Comparison of ENCODE assay signal across 8 cellular contexts in the genomic region with DNA sequence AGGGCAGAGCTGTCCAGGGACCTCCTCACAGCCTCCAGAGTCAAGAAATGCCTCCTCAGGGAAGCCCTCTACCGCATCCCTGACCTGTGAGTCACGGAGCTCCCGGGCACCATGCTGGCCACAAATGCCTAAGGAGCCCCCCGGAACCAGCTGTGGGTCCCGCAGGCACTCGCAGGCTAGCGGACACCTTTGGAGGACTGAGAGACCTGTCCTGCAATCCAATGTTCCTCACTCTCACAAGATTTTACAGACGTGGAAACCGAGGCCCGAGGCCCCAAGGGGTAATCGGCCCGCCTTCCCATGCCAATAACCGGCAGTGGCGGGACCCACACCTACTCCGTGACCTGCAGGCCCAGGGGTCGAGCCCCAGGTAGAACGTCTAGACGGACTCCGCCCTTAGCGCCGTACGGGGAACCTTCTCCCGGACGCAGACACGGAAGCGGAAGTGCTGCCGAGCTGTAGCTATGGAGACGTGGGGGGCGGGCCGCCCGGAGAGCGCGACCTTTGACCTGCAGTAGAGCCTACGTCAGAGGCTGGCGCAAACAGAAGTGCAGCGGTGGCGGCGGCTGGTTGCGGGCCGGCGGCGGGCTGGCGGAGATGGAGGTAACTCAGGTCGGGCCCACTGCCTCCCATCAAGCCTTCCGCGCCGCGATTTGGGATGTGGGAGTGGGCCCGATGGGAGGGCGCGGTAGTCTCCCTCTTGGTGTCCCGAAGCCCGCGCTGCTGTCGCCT. TPM values are rescaled to one million over a fixed set of nuclear protein-coding genes. Genes with fewer than 3 reads are reported as not detected.
DNase-seq lines count a peak whose midpoint lies in the region; ATAC-seq and TF ChIP-seq lines count a peak whose summit lies in the region.

A gene with protein sequence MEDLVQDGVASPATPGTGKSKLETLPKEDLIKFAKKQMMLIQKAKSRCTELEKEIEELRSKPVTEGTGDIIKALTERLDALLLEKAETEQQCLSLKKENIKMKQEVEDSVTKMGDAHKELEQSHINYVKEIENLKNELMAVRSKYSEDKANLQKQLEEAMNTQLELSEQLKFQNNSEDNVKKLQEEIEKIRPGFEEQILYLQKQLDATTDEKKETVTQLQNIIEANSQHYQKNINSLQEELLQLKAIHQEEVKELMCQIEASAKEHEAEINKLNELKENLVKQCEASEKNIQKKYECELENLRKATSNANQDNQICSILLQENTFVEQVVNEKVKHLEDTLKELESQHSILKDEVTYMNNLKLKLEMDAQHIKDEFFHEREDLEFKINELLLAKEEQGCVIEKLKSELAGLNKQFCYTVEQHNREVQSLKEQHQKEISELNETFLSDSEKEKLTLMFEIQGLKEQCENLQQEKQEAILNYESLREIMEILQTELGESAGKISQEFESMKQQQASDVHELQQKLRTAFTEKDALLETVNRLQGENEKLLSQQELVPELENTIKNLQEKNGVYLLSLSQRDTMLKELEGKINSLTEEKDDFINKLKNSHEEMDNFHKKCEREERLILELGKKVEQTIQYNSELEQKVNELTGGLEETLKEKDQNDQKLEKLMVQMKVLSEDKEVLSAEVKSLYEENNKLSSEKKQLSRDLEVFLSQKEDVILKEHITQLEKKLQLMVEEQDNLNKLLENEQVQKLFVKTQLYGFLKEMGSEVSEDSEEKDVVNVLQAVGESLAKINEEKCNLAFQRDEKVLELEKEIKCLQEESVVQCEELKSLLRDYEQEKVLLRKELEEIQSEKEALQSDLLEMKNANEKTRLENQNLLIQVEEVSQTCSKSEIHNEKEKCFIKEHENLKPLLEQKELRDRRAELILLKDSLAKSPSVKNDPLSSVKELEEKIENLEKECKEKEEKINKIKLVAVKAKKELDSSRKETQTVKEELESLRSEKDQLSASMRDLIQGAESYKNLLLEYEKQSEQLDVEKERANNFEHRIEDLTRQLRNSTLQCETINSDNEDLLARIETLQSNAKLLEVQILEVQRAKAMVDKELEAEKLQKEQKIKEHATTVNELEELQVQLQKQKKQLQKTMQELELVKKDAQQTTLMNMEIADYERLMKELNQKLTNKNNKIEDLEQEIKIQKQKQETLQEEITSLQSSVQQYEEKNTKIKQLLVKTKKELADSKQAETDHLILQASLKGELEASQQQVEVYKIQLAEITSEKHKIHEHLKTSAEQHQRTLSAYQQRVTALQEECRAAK (N-terminal part only) (plus strand): TSS at position 529 of the 732 bp plus-strand sequence. CDS start 69 bp downstream, at position 598.

- peaks cover 17% of the 10 kb centered on the region for H3K36me3 ChIP-seq in WERI-Rb-1
- peaks cover 10% of the 10 kb centered on the region for H3K36me3 ChIP-seq in mammary epithelial cell (ENCODE audit: insufficient read depth, low read length)
- H3K36me3 ChIP-seq in smooth muscle cell (ENCODE audit: low read depth), result peaks cover 7% of the 10 kb centered on the region

- H3K27me3 ChIP-seq in WERI-Rb-1 (ENCODE audit: insufficient read depth, low read depth, severe bottlenecking) (no peaks in the 10 kb centered on the region), mammary epithelial cell (ENCODE audit: insufficient read depth, low read length) (no peaks in the 10 kb centered on the region), smooth muscle cell (ENCODE audit: low read depth) (no peaks in the 10 kb centered on the region)

- WGBS in mammary epithelial cell (ENCODE audit: low coverage, missing lambda C conversion rate), result 3% methylated on average over 36 of the region's 55 CpGs
- WGBS in smooth muscle cell (ENCODE audit: low lambda C conversion rate), result under 1% methylated on average over 55 of the region's 55 CpGs

- peak within 1 kb of the TSS; percentile 68 for H3K27ac ChIP-seq in WERI-Rb-1
- peak within 1 kb of the TSS; percentile 75 for H3K27ac ChIP-seq in mammary epithelial cell (ENCODE audit: insufficient read depth, low read depth, low read length)
- peak within 1 kb of the TSS; percentile 96 for H3K27ac ChIP-seq in smooth muscle cell (ENCODE audit: low read depth)

- H4K20me1 ChIP-seq in mammary epithelial cell (ENCODE audit: insufficient read depth, low read length) (no peaks in the 10 kb centered on the region), smooth muscle cell (ENCODE audit: low read depth) (no peaks in the 10 kb centered on the region)

- peak; percentile 83 for TF ChIP-seq POLR2A in GM18951 (IDR thresholded peaks at IDR 0.05; ENCODE audit: extremely low read depth, insufficient read depth, insufficient read length)

- H3K79me2 ChIP-seq in mammary epithelial cell (ENCODE audit: insufficient read depth, low read length), result peaks cover 27% of the 10 kb centered on the region
- H3K79me2 ChIP-seq in smooth muscle cell (ENCODE audit: low read depth), result peaks cover 21% of the 10 kb centered on the region

- H3K4me2 ChIP-seq in mammary epithelial cell (ENCODE audit: insufficient read depth, low read depth, low read length) (peak within 1 kb of the TSS; percentile 98), smooth muscle cell (peak within 1 kb of the TSS; percentile 89)

- in situ Hi-C loops in GM18951 (cut with MboI; ENCODE audit: low sequenced_read_pairs, unreplicated experiment) (no loop called here), mammary epithelial cell (cut with MboI; ENCODE audit: low sequenced_read_pairs in 2 of 2) (no loop called here)

- CTCF ChIA-PET in mammary epithelial cell (lab: Charles Lee; ENCODE audit: low non-redundant PET), result interaction anchor here (0.5 kb wide), 1 partner anchor 46 kb away, joined by 3 read pairs; no protein-coding TSS in a partner anchor

- H3K4me3 ChIP-seq in WERI-Rb-1 (ENCODE audit: low read depth, low read length), result peak within 1 kb of the TSS; percentile 94
- H3K4me3 ChIP-seq in mammary epithelial cell (replicated peaks in 1 of 3; ENCODE audit: insufficient read depth in 1 of 3, low read depth in 2 of 3, low read length in 3 of 3), result peak within 1 kb of the TSS; percentile 61 to 91 (median 87)
- H3K4me3 ChIP-seq in smooth muscle cell, result peak within 1 kb of the TSS; percentile 94

- H3F3A ChIP-seq in smooth muscle cell (ENCODE audit: low read depth), result no peaks in the 10 kb centered on the region

- BruUV-seq in mammary epithelial cell (replicated peaks; lab: Mats Ljungman, UMichigan), result TSS peak; percentile 57

- peak within 1 kb of the TSS; percentile 89 for H3K9ac ChIP-seq in mammary epithelial cell (ENCODE audit: insufficient read depth, low read length)
- H3K9ac ChIP-seq in smooth muscle cell (ENCODE audit: low read depth), result peak within 1 kb of the TSS; percentile 97

- dilution Hi-C loops in mammary epithelial cell (cut with HindIII; ENCODE audit: low sequenced_read_pairs), result no loop called here

- TF ChIP-seq CTCF in WERI-Rb-1 (IDR thresholded peaks at IDR 0.05; ENCODE audit: low read depth, low read length), result no peak
- TF ChIP-seq CTCF in mammary epithelial cell (conservative IDR thresholded peaks at IDR 0.05 in 1 of 2, IDR thresholded peaks at IDR 0.05 in 1 of 2; ENCODE audit: extremely low read depth in 1 of 2, insufficient read depth in 1 of 2, low read depth in 1 of 2, low read length in 2 of 2), result no peak
- TF ChIP-seq CTCF in smooth muscle cell (IDR thresholded peaks at IDR 0.05; ENCODE audit: borderline replicate concordance, insufficient read depth, poor library complexity, severe bottlenecking), result no peak

- H3K4me1 ChIP-seq in mammary epithelial cell (ENCODE audit: insufficient read depth, low read length), result peaks cover 28% of the 10 kb centered on the region
- H3K4me1 ChIP-seq in smooth muscle cell (ENCODE audit: low read depth), result peaks cover 6% of the 10 kb centered on the region

- H3K9me3 ChIP-seq in WERI-Rb-1 (ENCODE audit: severe bottlenecking) (no peaks in the 10 kb centered on the region), mammary epithelial cell (replicated peaks; ENCODE audit: insufficient read depth, low read length) (peaks cover 5% of the 10 kb centered on the region), smooth muscle cell (replicated peaks; ENCODE audit: low read depth) (no peaks in the 10 kb centered on the region)

- ATAC-seq in HG03175 (IDR thresholded peaks at IDR 0.05; ENCODE audit: unreplicated experiment), result peak; percentile 99

- H2AFZ ChIP-seq in mammary epithelial cell (ENCODE audit: low read depth, low read length) (peak within 1 kb of the TSS; percentile 84), smooth muscle cell (ENCODE audit: low read depth) (peak within 1 kb of the TSS; percentile 92)

- intact Hi-C loops in mammary epithelial cell (cut with micrococcal nuclease), result loop anchor here (1.0 to 5.0 kb wide), 5 partner anchors 36 to 270 kb away; a partner anchor contains a TSS

- peak; percentile 93 for DNase-seq in AG08396 (ENCODE audit: low spot score)
- DNase-seq in NCI-H2227 treated with DMSO at 0.1 percent for 48 hours (lab: John Stamatoyannopoulos, UW), result peak; percentile 86
- peak; percentile 94 for DNase-seq in WERI-Rb-1
- peak; percentile 88 for DNase-seq in mammary epithelial cell
- peak; percentile 93 for DNase-seq in iPS-NIHi7 (ENCODE audit: extremely low spot score)
- DNase-seq in smooth muscle cell (lab: John Stamatoyannopoulos, UW; ENCODE audit: unreplicated experiment), result peak; percentile 71

RNA-seq across cellular contexts. Expression of the gene that starts here (rescaled TPM):
- 10 to 100 TPM; 20.8 to 31.5 TPM for total RNA-seq in mammary epithelial cell
- polyA plus RNA-seq in mammary epithelial cell, result 4.6 TPM
- 3.6 TPM for polyA minus RNA-seq in mammary epithelial cell
- 36.3 and 36.4 TPM in 2 replicates for total RNA-seq in smooth muscle cell
- polyA plus RNA-seq in smooth muscle cell, result 18.3 and 33.9 TPM in 2 replicates

Comparison
In these comparisons a context has a peak if more than half of its experiments do, and no peak if none do; other contexts are left out.
1. Peak in every context shown above with its lines: DNase-seq, ATAC-seq, H3K4me3 ChIP-seq and H3K27ac ChIP-seq.